ENCODE assay signal across 8 cellular contexts in genomic region chr3:19945405-19946290, GRCh38. TPM values are rescaled to one million over a fixed set of nuclear protein-coding genes. Genes with fewer than 3 reads are reported as not detected.
DNase-seq lines count a peak whose midpoint lies in the region; ATAC-seq, FAIRE-seq and TF ChIP-seq lines count a peak whose summit lies in the region.

No MANE protein-coding gene starts in this region.

- no peaks in the 10 kb centered on the region for H3K36me3 ChIP-seq in Caco-2 (ENCODE audit: control insufficient read depth, insufficient read depth, low read length)
- H3K36me3 ChIP-seq in colonic mucosa, result no peaks in the 10 kb centered on the region

- BruUV-seq in Caco-2 (replicated peaks; lab: Mats Ljungman, UMichigan), result no TSS peak

- intact Hi-C loops in Caco-2 (cut with micrococcal nuclease; ENCODE audit: unreplicated experiment) (loop anchor here (1.0 to 5.0 kb wide), 4 partner anchors 8 to 242 kb away; partner anchors contain the start of genes KAT2B and SGO1), colonic mucosa (cut with DNase I) (loop anchor here (5.0 kb wide), 2 partner anchors 97 to 242 kb away; partner anchors contain the start of genes KAT2B and SGO1)

- FAIRE-seq in HTR-8/SVneo (lab: Jason Lieb, UNC), result no peak

- no peaks in the 10 kb centered on the region for H3K27me3 Mint-ChIP-seq in Caco-2 (ENCODE audit: insufficient read depth, unreplicated experiment)
- no peaks in the 10 kb centered on the region for H3K27me3 Mint-ChIP-seq in natural killer cell treated with Interleukin-12 subunit alpha and Interleukin-12 subunit beta and Interleukin-15 and Interleukin-18, amount 100 ng/mL, for 72 hours

- H3K9ac ChIP-seq in colonic mucosa (ENCODE audit: low read depth in 2 of 2, low read length in 2 of 2), result peak overlapping the region; percentile 73 to 98

- TF ChIP-seq CTCF in Caco-2 (IDR thresholded peaks at IDR 0.05; ENCODE audit: insufficient read depth in 1 of 2, low read depth in 1 of 2, low read length in 1 of 2, severe bottlenecking in 1 of 2, unreplicated experiment in 1 of 2), result no peak
- no peak for TF ChIP-seq CTCF in colonic mucosa (IDR thresholded peaks at IDR 0.05)
- TF ChIP-seq CTCF in GM10266 (IDR thresholded peaks at IDR 0.05; ENCODE audit: control insufficient read depth, insufficient read depth, low read depth, missing control alignments), result no peak

- H3K27ac Mint-ChIP-seq in Caco-2 (ENCODE audit: unreplicated experiment), result peak overlapping the region; percentile 86
- peak overlapping the region; percentile 87 to 89 for H3K27ac Mint-ChIP-seq in natural killer cell treated with Interleukin-12 subunit alpha and Interleukin-12 subunit beta and Interleukin-15 and Interleukin-18, amount 100 ng/mL, for 72 hours

- peaks cover 18% of the 10 kb centered on the region for H3K36me3 Mint-ChIP-seq in Caco-2 (ENCODE audit: insufficient read depth, unreplicated experiment)
- no peaks in the 10 kb centered on the region for H3K36me3 Mint-ChIP-seq in natural killer cell treated with Interleukin-12 subunit alpha and Interleukin-12 subunit beta and Interleukin-15 and Interleukin-18, amount 100 ng/mL, for 72 hours

- ATAC-seq in natural killer cell treated with Interleukin-12 subunit alpha and Interleukin-12 subunit beta and Interleukin-15 and Interleukin-18, amount 100 ng/mL, for 72 hours, result no peak
- no peak for ATAC-seq in HG03378 (IDR thresholded peaks at IDR 0.05; ENCODE audit: unreplicated experiment)

- H3K27me3 ChIP-seq in Caco-2 (replicated peaks; ENCODE audit: control insufficient read depth, insufficient read depth, low read length), result no peaks in the 10 kb centered on the region
- no peaks in the 10 kb centered on the region for H3K27me3 ChIP-seq in colonic mucosa

- no peaks in the 10 kb centered on the region for H3K9me3 ChIP-seq in Caco-2
- H3K9me3 ChIP-seq in colonic mucosa, result no peaks in the 10 kb centered on the region

- H3K4me3 ChIP-seq in Caco-2 (ENCODE audit: low read depth, low read length) (peak overlapping the region; percentile 96), colonic mucosa (peak overlapping the region; percentile 88)

- CTCF ChIA-PET in Caco-2 (lab: Charles Lee), result no interaction called here

- peaks cover 6% of the 10 kb centered on the region for H3K4me1 Mint-ChIP-seq in Caco-2 (ENCODE audit: low read depth, unreplicated experiment)
- peaks cover 13 to 35% of the 10 kb centered on the region in 2 donors for H3K4me1 Mint-ChIP-seq in natural killer cell treated with Interleukin-12 subunit alpha and Interleukin-12 subunit beta and Interleukin-15 and Interleukin-18, amount 100 ng/mL, for 72 hours (ENCODE audit: low read depth in 2 of 2)

- peak in 1 of 2 experiments; percentile 33 for DNase-seq in Caco-2
- peak; percentile 2 for DNase-seq in NCI-H774 (lab: John Stamatoyannopoulos, UW)
- DNase-seq in colonic mucosa, result peak; percentile 60
- no peak for DNase-seq in natural killer cell treated with Interleukin-12 subunit alpha and Interleukin-12 subunit beta and Interleukin-15 and Interleukin-18, amount 100 ng/mL, for 72 hours (ENCODE audit: low spot score)
- no peak for DNase-seq in HTR-8/SVneo (ENCODE audit: insufficient read length, low spot score)
- no peak for DNase-seq in DMS 273 treated with DMSO at 0.1 percent for 48 hours (lab: John Stamatoyannopoulos, UW)
- DNase-seq in GM10266 (ENCODE audit: extremely low spot score), result no peak

- POLR2A ChIA-PET in Caco-2 (lab: Charles Lee), result interaction anchor here (0.5 to 0.7 kb wide), 2 partner anchors 95 to 559 kb away, joined by 3 to 5 read pairs; partner anchors contain the start of gene KAT2B

- H3K4me1 ChIP-seq in Caco-2 (peaks cover 12% of the 10 kb centered on the region), colonic mucosa (peaks cover 7% of the 10 kb centered on the region)

- H3K27ac ChIP-seq in colonic mucosa, result peak overlapping the region; percentile 99

- H3K4me3 Mint-ChIP-seq in Caco-2 (ENCODE audit: unreplicated experiment), result peak overlapping the region; percentile 80
- peak overlapping the region; percentile 87 for H3K4me3 Mint-ChIP-seq in natural killer cell treated with Interleukin-12 subunit alpha and Interleukin-12 subunit beta and Interleukin-15 and Interleukin-18, amount 100 ng/mL, for 72 hours

- H3K9me3 Mint-ChIP-seq in Caco-2 (ENCODE audit: unreplicated experiment), result no peaks in the 10 kb centered on the region
- H3K9me3 Mint-ChIP-seq in natural killer cell treated with Interleukin-12 subunit alpha and Interleukin-12 subunit beta and Interleukin-15 and Interleukin-18, amount 100 ng/mL, for 72 hours, result no peaks in the 10 kb centered on the region

RNA-seq across cellular contexts. Expression of gene RAB5A, which starts 1.2 kb away (rescaled TPM):
- 63.1 and 69.5 TPM in 2 replicates for total RNA-seq in Caco-2 (2022)
- total RNA-seq in colonic mucosa, result 10 to 100 TPM; 40.4 to 87.1 TPM
- 10 to 100 TPM; 59.0 to 68.9 TPM for total RNA-seq in natural killer cell treated with Interleukin-12 subunit alpha and Interleukin-12 subunit beta and Interleukin-15 and Interleukin-18, amount 100 ng/mL, for 72 hours

RNA-seq across cellular contexts. Expression of gene EFHB, which starts 11.6 kb away (rescaled TPM):
- total RNA-seq in Caco-2 (2022), result 0.39 and 1.4 TPM in 2 replicates
- 1 to 10 TPM in 1 of 2 donors, not detected in 1; 1.7 TPM for total RNA-seq in colonic mucosa
- under 1 TPM in 1 of 2 donors, not detected in 1; 0.78 TPM for total RNA-seq in natural killer cell treated with Interleukin-12 subunit alpha and Interleukin-12 subunit beta and Interleukin-15 and Interleukin-18, amount 100 ng/mL, for 72 hours

Comparison
In these comparisons a context has a peak if more than half of its experiments do, and no peak if none do; other contexts are left out.
1. DNase-seq: peak in NCI-H774 (single experiment) and colonic mucosa (single experiment); none in natural killer cell treated with Interleukin-12 subunit alpha and Interleukin-12 subunit beta and Interleukin-15 and Interleukin-18, amount 100 ng/mL, for 72 hours (single experiment), HTR-8/SVneo (single experiment), DMS 273 treated with DMSO at 0.1 percent for 48 hours (single experiment) and GM10266 (single experiment).